Comparison of ENCODE assay signal across 9 cellular contexts in the genomic region with DNA sequence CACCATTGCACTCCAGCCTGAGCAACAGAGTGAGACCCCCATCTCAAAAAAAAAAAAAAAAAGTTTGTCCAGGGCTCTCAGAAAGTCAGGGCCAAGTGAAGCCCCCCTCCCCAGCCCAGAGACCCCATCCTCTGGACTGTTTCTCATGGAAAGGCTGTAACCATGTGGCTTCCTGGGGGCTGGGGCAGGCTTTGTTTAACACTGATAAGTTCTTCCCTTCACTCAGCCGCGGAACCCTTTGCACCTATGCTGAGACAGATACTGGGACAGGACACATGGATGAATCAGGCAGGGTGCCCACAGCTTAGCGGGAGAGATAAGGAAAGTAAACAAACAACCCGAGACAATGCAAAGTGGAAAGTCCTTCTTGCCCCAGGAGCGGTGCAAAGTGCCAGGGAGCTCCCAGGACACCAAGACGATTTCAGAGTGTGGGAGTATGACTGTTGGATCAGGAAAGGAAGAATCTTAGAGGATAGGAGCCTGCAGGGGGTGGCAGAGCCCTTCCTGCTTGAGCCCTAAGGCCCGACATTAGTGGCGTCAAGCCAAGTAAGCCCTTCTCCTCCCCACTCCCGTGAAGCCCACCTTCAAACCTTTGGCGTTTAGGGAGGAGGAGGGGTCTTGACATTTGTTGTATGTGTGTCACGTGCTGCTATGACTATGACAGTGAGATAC. TPM values are rescaled to one million over a fixed set of nuclear protein-coding genes. Genes with fewer than 3 reads are reported as not detected.
DNase-seq lines count a peak whose midpoint lies in the region; ATAC-seq and TF ChIP-seq lines count a peak whose summit lies in the region.
"Had no signal": no experiment of that assay in that cellular context is flagged by ENCODE, and none has a peak within 500 bp of the region (broad histone marks: within the 10 kb centered on the region; RNA-seq: fewer than 3 reads in every experiment).

No MANE protein-coding gene starts in this region.

- H3K4me1 Mint-ChIP-seq in osteocyte (ENCODE audit: unreplicated experiment): peaks cover 3% of the 10 kb centered on the region
- H3K4me1 Mint-ChIP-seq in activated naive CD4-positive, alpha-beta T cell treated with anti-CD3 and anti-CD28 coated beads, Interleukin-2, amount 10 ng/mL, durations not matched to agents 7 days and 5 days: no peaks in the 10 kb centered on the region

- no peak for ATAC-seq in GM21717 (IDR thresholded peaks at IDR 0.05; ENCODE audit: unreplicated experiment)
- no peak for ATAC-seq in GM18498 (IDR thresholded peaks at IDR 0.05; ENCODE audit: unreplicated experiment)

- DNase-seq in EL (peak; percentile 43), NCI-H2029 treated with DMSO at 0.1 percent for 48 hours (lab: John Stamatoyannopoulos, UW) (peak; percentile 86), colonic mucosa (peak; percentile 85), osteocyte (ENCODE audit: extremely low spot score, unreplicated experiment) (no peak), hepatic stellate cell (ENCODE audit: low spot score) (no peak)
- DNase-seq in activated naive CD4-positive, alpha-beta T cell treated with anti-CD3 and anti-CD28 coated beads, Interleukin-2, amount 10 ng/mL, durations not matched to agents 7 days and 5 days: no peak
- DNase-seq: NCI-H1092 had no signal

- no peaks in the 10 kb centered on the region for H3K9me3 ChIP-seq in colonic mucosa

- H3K9me3 Mint-ChIP-seq in osteocyte (ENCODE audit: unreplicated experiment): no peaks in the 10 kb centered on the region
- H3K9me3 Mint-ChIP-seq in activated naive CD4-positive, alpha-beta T cell treated with anti-CD3 and anti-CD28 coated beads, Interleukin-2, amount 10 ng/mL, durations not matched to agents 7 days and 5 days: no peaks in the 10 kb centered on the region

- H3K27ac Mint-ChIP-seq in osteocyte (ENCODE audit: unreplicated experiment): no peak overlapping the region
- H3K27ac Mint-ChIP-seq in activated naive CD4-positive, alpha-beta T cell treated with anti-CD3 and anti-CD28 coated beads, Interleukin-2, amount 10 ng/mL, durations not matched to agents 7 days and 5 days: no peak overlapping the region

- no peaks in the 10 kb centered on the region for H3K36me3 ChIP-seq in colonic mucosa

- H3K36me3 Mint-ChIP-seq in osteocyte (ENCODE audit: unreplicated experiment): no peaks in the 10 kb centered on the region
- no peaks in the 10 kb centered on the region for H3K36me3 Mint-ChIP-seq in activated naive CD4-positive, alpha-beta T cell treated with anti-CD3 and anti-CD28 coated beads, Interleukin-2, amount 10 ng/mL, durations not matched to agents 7 days and 5 days

- H3K27me3 Mint-ChIP-seq in osteocyte (ENCODE audit: unreplicated experiment): peaks cover 16% of the 10 kb centered on the region
- peaks cover 79% of the 10 kb centered on the region for H3K27me3 Mint-ChIP-seq in activated naive CD4-positive, alpha-beta T cell treated with anti-CD3 and anti-CD28 coated beads, Interleukin-2, amount 10 ng/mL, durations not matched to agents 7 days and 5 days

- TF ChIP-seq CTCF in colonic mucosa (IDR thresholded peaks at IDR 0.05) (no peak), osteocyte (IDR thresholded peaks at IDR 0.05) (peak; percentile 20)

- no peak overlapping the region for H3K4me3 ChIP-seq in colonic mucosa

- no peaks in the 10 kb centered on the region for H3K4me1 ChIP-seq in colonic mucosa

- CTCF ChIA-PET in activated naive CD4-positive, alpha-beta T cell treated with anti-CD3 and anti-CD28 coated beads, Interleukin-2, amount 10 ng/mL, durations not matched to agents 7 days and 5 days (lab: Charles Lee): interaction anchor here (0.6 to 2.6 kb wide), 3 partner anchors 113 to 135 kb away, joined by 3 to 8 read pairs (median 4); no protein-coding TSS in a partner anchor

- no peaks in the 10 kb centered on the region for H3K27me3 ChIP-seq in colonic mucosa

- H3K4me3 Mint-ChIP-seq in osteocyte (ENCODE audit: unreplicated experiment): no peak overlapping the region
- H3K4me3 Mint-ChIP-seq in activated naive CD4-positive, alpha-beta T cell treated with anti-CD3 and anti-CD28 coated beads, Interleukin-2, amount 10 ng/mL, durations not matched to agents 7 days and 5 days: no peak overlapping the region

- intact Hi-C loops in colonic mucosa (cut with DNase I): loop anchor here (10.0 kb wide), 1 partner anchor 242 kb away; no protein-coding TSS in a partner anchor

- H3K9ac ChIP-seq in colonic mucosa (ENCODE audit: low read depth in 2 of 2, low read length in 2 of 2): no peak overlapping the region

- H3K27ac ChIP-seq in colonic mucosa: peak overlapping the region; percentile 8

RNA-seq across cellular contexts. Expression of a gene that starts 11.6 kb away (rescaled TPM):
- total RNA-seq in colonic mucosa (10 to 100 TPM in 1 of 2 donors, 1 to 10 TPM in 1; 9.5 to 15.7 TPM), osteocyte (0.43 TPM in 1 of 2 replicates, not detected in the other)

RNA-seq across cellular contexts. Expression of a gene that starts 34.4 kb away (rescaled TPM):
- total RNA-seq in colonic mucosa (10 to 100 TPM; 36.5 to 50.2 TPM), osteocyte (47.7 and 48.0 TPM in 2 replicates)

RNA-seq across cellular contexts. Expression of a gene that starts 54.9 kb away (rescaled TPM):
- total RNA-seq in colonic mucosa (1 to 10 TPM in 1 of 2 donors, under 1 TPM in 1; 0.62 to 2.0 TPM), osteocyte (5.0 and 6.2 TPM in 2 replicates)

RNA-seq across cellular contexts. Expression of a gene that starts 55.2 kb away (rescaled TPM):
- total RNA-seq in colonic mucosa (10 to 100 TPM; 53.8 to 56.8 TPM), osteocyte (37.4 and 41.8 TPM in 2 replicates)

Comparison
In these comparisons a context has a peak if more than half of its experiments do, and no peak if none do; other contexts are left out.
1. DNase-seq: peak in EL (single experiment), NCI-H2029 treated with DMSO at 0.1 percent for 48 hours (single experiment) and colonic mucosa (single experiment); none in osteocyte (single experiment), activated naive CD4-positive, alpha-beta T cell treated with anti-CD3 and anti-CD28 coated beads, Interleukin-2, amount 10 ng/mL, durations not matched to agents 7 days and 5 days (single experiment) and hepatic stellate cell (single experiment).